30 cellular contexts compared by ENCODE assay signal in the genomic region with DNA sequence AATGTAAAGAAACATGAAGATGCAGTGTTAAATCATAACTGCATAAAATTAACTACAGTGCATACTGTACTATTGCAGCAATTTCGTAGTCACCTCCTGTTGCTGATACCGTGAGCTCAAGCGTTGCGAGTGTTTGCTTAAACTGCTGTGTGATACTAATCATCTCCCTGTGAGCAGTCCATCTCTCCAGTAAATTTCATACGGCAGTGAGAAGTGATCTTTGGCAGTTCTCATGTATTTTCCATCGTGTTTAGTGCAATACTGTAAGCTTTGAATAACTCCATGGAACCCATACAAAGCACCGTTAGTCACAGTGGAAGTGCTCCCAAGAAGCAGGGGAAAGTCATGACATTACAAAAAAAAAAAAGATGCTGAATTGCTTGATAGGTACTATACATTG.
"Had no signal": no experiment of that assay in that cellular context is flagged by ENCODE, and none has a peak within 500 bp of the region (broad histone marks: within the 10 kb centered on the region; RNA-seq: fewer than 3 reads in every experiment).

No MANE protein-coding gene starts in this region.

- H3K4me2 ChIP-seq: PC-9 had no signal

- H2AFZ ChIP-seq: PC-9 had no signal

- H3K36me3 ChIP-seq: breast epithelium, WERI-Rb-1 had no signal

- H3K9me3 ChIP-seq: body of pancreas, breast epithelium had no signal

- H3K27me3 ChIP-seq: body of pancreas, breast epithelium had no signal

- ATAC-seq: activated CD8-positive, alpha-beta memory T cell treated with anti-CD3 and anti-CD28 coated beads, Interleukin-2, amount 10 ng/mL, durations not matched to agents 7 days and 5 days; body of pancreas; Right ventricle myocardium inferior; SK-N-SH treated with all-trans-retinoic acid at 6 μM for 48 hours; T-cell; T-helper 17 cell had no signal

- H3K4me3 ChIP-seq: body of pancreas, breast epithelium, PC-9 had no signal

- H3K4me1 ChIP-seq: breast epithelium had no signal

- H3K27ac ChIP-seq: body of pancreas, breast epithelium, PC-9, RWPE1, WERI-Rb-1 had no signal

- DNase-seq: activated CD4-positive, alpha-beta memory T cell treated with anti-CD3 and anti-CD28 coated beads, Interleukin-2, amount 10 ng/mL, durations not matched to agents 7 days and 5 days; activated CD4-positive, alpha-beta T cell treated with anti-CD3 and anti-CD28 coated beads for 1 hour; activated CD4-positive, alpha-beta T cell treated with anti-CD3 and anti-CD28 coated beads for 48 hours; activated CD4-positive, CD25-positive, alpha-beta regulatory T cell; activated CD8-positive, alpha-beta memory T cell treated with anti-CD3 and anti-CD28 coated beads for 24 hours; activated CD8-positive, alpha-beta memory T cell treated with anti-CD3 and anti-CD28 coated beads, Interleukin-2, amount 10 ng/mL, durations not matched to agents 7 days and 5 days; activated CD8-positive, alpha-beta memory T cell treated with anti-CD3 and anti-CD28 coated beads, Interleukin-2, amount 50 U/mL, for 48 hours; activated effector memory CD4-positive, alpha-beta T cell treated with Interleukin-2 at 50 U/mL for 16 hours; activated naive CD4-positive, alpha-beta T cell treated with anti-CD3 and anti-CD28 coated beads, Interleukin-2, amount 50 U/mL, for 16 hours; activated naive CD8-positive, alpha-beta T cell treated with anti-CD3 and anti-CD28 coated beads for 36 hours; activated T-cell treated with anti-CD3 and anti-CD28 coated beads, Interleukin-2, amount 50 U/mL, for 48 hours; body of pancreas; NCI-H1105; NCI-H1436 treated with DMSO at 0.1 percent for 48 hours; NCI-H1694 treated with DMSO at 0.1 percent for 48 hours; NCI-H2029 treated with DMSO at 0.1 percent for 48 hours; NCI-H226; NCI-H446 treated with DMSO at 0.1 percent for 48 hours; NCI-H524 treated with DMSO at 0.1 percent for 48 hours; NCI-H82; NK-92 treated with Interleukin-12 subunit alpha and Interleukin-12 subunit beta, amount 100 ng/mL, for 24 hours; PC-9; SIG-M5; T-cell; T-helper 17 cell; WERI-Rb-1 had no signal
